20 cellular contexts compared by ENCODE assay signal in genomic region chr1:51494138-51494830, GRCh38. TPM values are rescaled to one million over a fixed set of nuclear protein-coding genes. Genes with fewer than 3 reads are reported as not detected.
A peak's percentile ranks its signal among the peaks of the same experiment; 100 is the strongest.
DNase-seq lines count a peak whose midpoint lies in the region; ATAC-seq, FAIRE-seq and TF ChIP-seq lines count a peak whose summit lies in the region.
"Had no signal": no experiment of that assay in that cellular context is flagged by ENCODE, and none has a peak within 500 bp of the region (broad histone marks: within the 10 kb centered on the region; RNA-seq: fewer than 3 reads in every experiment).

No MANE protein-coding gene starts in this region.

- CTCF ChIA-PET in CD4-positive, alpha-beta T cell (lab: Charles Lee) = no interaction called here
- CTCF ChIA-PET in activated CD4-positive, alpha-beta T cell treated with anti-CD3 and anti-CD28 coated beads, Interleukin-2, amount 10 ng/mL, durations not matched to agents 7 days and 5 days (lab: Charles Lee) = interaction anchor here (0.6 kb wide), 1 partner anchor 123 kb away, joined by 3 read pairs; no protein-coding TSS in a partner anchor

- peaks cover 77% of the 10 kb centered on the region for H3K4me1 Mint-ChIP-seq in CD4-positive, alpha-beta T cell (ENCODE audit: low read depth)
- peaks cover 53 to 61% of the 10 kb centered on the region in 2 donors for H3K4me1 Mint-ChIP-seq in natural killer cell
- peaks cover 27% of the 10 kb centered on the region for H3K4me1 Mint-ChIP-seq in activated CD4-positive, alpha-beta T cell treated with anti-CD3 and anti-CD28 coated beads, Interleukin-2, amount 10 ng/mL, durations not matched to agents 7 days and 5 days
- H3K4me1 Mint-ChIP-seq: brain had no signal

- 86 to 96% (median 91%) methylated on average over 1 of the region's 1 CpG for WGBS in adrenal gland, 4 donors

- H3K27ac Mint-ChIP-seq in CD4-positive, alpha-beta T cell = peak overlapping the region; percentile 24
- peak overlapping the region; percentile 4 to 44 for H3K27ac Mint-ChIP-seq in natural killer cell
- no peak overlapping the region for H3K27ac Mint-ChIP-seq in activated CD4-positive, alpha-beta T cell treated with anti-CD3 and anti-CD28 coated beads, Interleukin-2, amount 10 ng/mL, durations not matched to agents 7 days and 5 days
- H3K27ac Mint-ChIP-seq: activated naive CD4-positive, alpha-beta T cell treated with anti-CD3 and anti-CD28 coated beads for 36 hours had no signal

- H3K36me3 ChIP-seq in adrenal gland (replicated peaks in 1 of 2) = no peaks in the 10 kb centered on the region
- H3K36me3 ChIP-seq: HAP-1 had no signal

- no peaks in the 10 kb centered on the region for H3K9me3 ChIP-seq in CD4-positive, alpha-beta T cell (ENCODE audit: control insufficient read depth, low read length)
- H3K9me3 ChIP-seq in adrenal gland (replicated peaks in 1 of 3) = no peaks in the 10 kb centered on the region
- H3K9me3 ChIP-seq: HAP-1 had no signal

- ATAC-seq in CD4-positive, alpha-beta T cell (ENCODE audit: poor library complexity) = no peak
- ATAC-seq in natural killer cell = no peak

- H3K27me3 Mint-ChIP-seq in CD4-positive, alpha-beta T cell = no peaks in the 10 kb centered on the region
- H3K27me3 Mint-ChIP-seq in natural killer cell (ENCODE audit: low read depth in 2 of 2) = no peaks in the 10 kb centered on the region
- H3K27me3 Mint-ChIP-seq in activated CD4-positive, alpha-beta T cell treated with anti-CD3 and anti-CD28 coated beads, Interleukin-2, amount 10 ng/mL, durations not matched to agents 7 days and 5 days = no peaks in the 10 kb centered on the region
- H3K27me3 Mint-ChIP-seq: brain had no signal

- peak; percentile 53 for FAIRE-seq in GM12892 (lab: Jason Lieb, UNC)
- FAIRE-seq: keratinocyte had no signal

- POLR2A ChIA-PET in CD4-positive, alpha-beta T cell (lab: Charles Lee) = no interaction called here
- POLR2A ChIA-PET in activated CD4-positive, alpha-beta T cell treated with anti-CD3 and anti-CD28 coated beads, Interleukin-2, amount 10 ng/mL, durations not matched to agents 7 days and 5 days (lab: Charles Lee) = no interaction called here

- no peak overlapping the region for H3K4me3 Mint-ChIP-seq in CD4-positive, alpha-beta T cell
- peak overlapping the region; percentile 1 for H3K4me3 Mint-ChIP-seq in natural killer cell
- H3K4me3 Mint-ChIP-seq in activated CD4-positive, alpha-beta T cell treated with anti-CD3 and anti-CD28 coated beads, Interleukin-2, amount 10 ng/mL, durations not matched to agents 7 days and 5 days = no peak overlapping the region
- H3K4me3 Mint-ChIP-seq: activated naive CD4-positive, alpha-beta T cell treated with anti-CD3 and anti-CD28 coated beads for 36 hours had no signal

- TF ChIP-seq POLR2A in GM12892 (IDR thresholded peaks at IDR 0.05; ENCODE audit: low read depth, low read length) (no peak), adrenal gland (IDR thresholded peaks at IDR 0.05) (no peak)

- H3K36me3 Mint-ChIP-seq in CD4-positive, alpha-beta T cell (ENCODE audit: low read depth) = peaks cover 27% of the 10 kb centered on the region
- H3K36me3 Mint-ChIP-seq in natural killer cell = peaks cover 7% of the 10 kb centered on the region
- peaks cover 14% of the 10 kb centered on the region for H3K36me3 Mint-ChIP-seq in activated CD4-positive, alpha-beta T cell treated with anti-CD3 and anti-CD28 coated beads, Interleukin-2, amount 10 ng/mL, durations not matched to agents 7 days and 5 days (ENCODE audit: low read depth)

- DNase-seq in CD4-positive, alpha-beta T cell = no peak
- DNase-seq in GM12892 (ENCODE audit: insufficient read length) (no peak), adrenal gland (no peak), natural killer cell (no peak), NCI-H748 (lab: John Stamatoyannopoulos, UW; ENCODE audit: unreplicated experiment) (no peak), NCI-H69 (lab: John Stamatoyannopoulos, UW) (no peak)
- no peak for DNase-seq in activated CD4-positive, alpha-beta T cell treated with anti-CD3 and anti-CD28 coated beads, Interleukin-2, amount 10 ng/mL, durations not matched to agents 7 days and 5 days
- DNase-seq in activated CD4-positive, alpha-beta T cell treated with anti-CD3 and anti-CD28 coated beads for 48 hours = no peak
- DNase-seq: activated CD4-positive, alpha-beta T cell treated with anti-CD3 and anti-CD28 coated beads for 1 hour; activated naive CD4-positive, alpha-beta T cell treated with anti-CD3 and anti-CD28 coated beads for 36 hours; cortex of kidney; Kasumi-1; NCI-H1105; NCI-H524 treated with DMSO at 0.1 percent for 48 hours; retina; SIG-M5 had no signal

- no peak for TF ChIP-seq CTCF in CD4-positive, alpha-beta T cell (IDR thresholded peaks at IDR 0.05)
- TF ChIP-seq CTCF in adrenal gland (IDR thresholded peaks at IDR 0.05) (no peak), natural killer cell (IDR thresholded peaks at IDR 0.05) (no peak)

- no peaks in the 10 kb centered on the region for H3K9me3 Mint-ChIP-seq in CD4-positive, alpha-beta T cell
- H3K9me3 Mint-ChIP-seq in natural killer cell = no peaks in the 10 kb centered on the region
- H3K9me3 Mint-ChIP-seq in activated CD4-positive, alpha-beta T cell treated with anti-CD3 and anti-CD28 coated beads, Interleukin-2, amount 10 ng/mL, durations not matched to agents 7 days and 5 days = no peaks in the 10 kb centered on the region
- H3K9me3 Mint-ChIP-seq: activated naive CD4-positive, alpha-beta T cell treated with anti-CD3 and anti-CD28 coated beads for 36 hours had no signal

- intact Hi-C loops in CD4-positive, alpha-beta T cell (cut with DNase I, micrococcal nuclease) = no loop called here
- intact Hi-C loops in adrenal gland (cut with DNase I) = no loop called here
- intact Hi-C loops in natural killer cell (cut with micrococcal nuclease) = no loop called here

- no peaks in the 10 kb centered on the region for H3K27me3 ChIP-seq in CD4-positive, alpha-beta T cell (ENCODE audit: control insufficient read depth, insufficient read depth, low read length)
- no peaks in the 10 kb centered on the region for H3K27me3 ChIP-seq in adrenal gland
- H3K27me3 ChIP-seq: hepatocyte had no signal

- H3K27ac ChIP-seq in CD4-positive, alpha-beta T cell (ENCODE audit: low read depth, low read length) = no peak overlapping the region
- H3K27ac ChIP-seq in adrenal gland = peak overlapping the region in 3 of 5 donors; percentile 15 to 24 (median 17)
- H3K27ac ChIP-seq: hepatocyte had no signal

- H3K4me1 ChIP-seq in adrenal gland (replicated peaks in 1 of 2) = peaks cover 27 to 64% of the 10 kb centered on the region in 2 donors

- H3K4me3 ChIP-seq in adrenal gland = no peak overlapping the region
- H3K4me3 ChIP-seq: HAP-1, hepatocyte had no signal

RNA-seq across cellular contexts. Expression of gene EPS15, which starts 24.8 kb away (rescaled TPM):
- total RNA-seq in CD4-positive, alpha-beta T cell = 10 to 100 TPM; 44.5 to 47.9 TPM
- 66.5 TPM for polyA plus RNA-seq in GM12892 (2012; ENCODE audit: missing spikeins)
- total RNA-seq in adrenal gland = 100 to 1,000 TPM in 7 of 8 donors, 10 to 100 TPM in 1; 66.7 to 180 (median 114) TPM
- polyA plus RNA-seq in adrenal gland = 10 to 100 TPM; 31.7 to 83.3 (median 34.7) TPM
- 100 to 1,000 TPM in 1 of 3 donors, 10 to 100 TPM in 2; 92.7 to 127 (median 93.5) TPM for total RNA-seq in natural killer cell
- total RNA-seq in activated CD4-positive, alpha-beta T cell treated with anti-CD3 and anti-CD28 coated beads, Interleukin-2, amount 10 ng/mL, durations not matched to agents 7 days and 5 days = 10 to 100 TPM; 53.9 to 58.8 TPM
